30 cellular contexts compared by ENCODE assay signal in genomic region chr3:14223595-14223994, GRCh38. TPM values are rescaled to one million over a fixed set of nuclear protein-coding genes. Genes with fewer than 3 reads are reported as not detected.
DNase-seq lines count a peak whose midpoint lies in the region; ATAC-seq, FAIRE-seq and TF ChIP-seq lines count a peak whose summit lies in the region.
"Had no signal": no experiment of that assay in that cellular context is flagged by ENCODE, and none has a peak within 500 bp of the region (broad histone marks: within the 10 kb centered on the region; RNA-seq: fewer than 3 reads in every experiment).

No MANE protein-coding gene starts in this region.

- H4K8ac ChIP-seq in trophoblast cell (ENCODE audit: low read depth, low read length): peak overlapping the region; percentile 96

- no peak overlapping the region for H3K4me3 ChIP-seq in bronchial epithelial cell (ENCODE audit: low read depth, low read length)
- no peak overlapping the region for H3K4me3 ChIP-seq in trophoblast cell (ENCODE audit: low read depth, low read length)
- H3K4me3 ChIP-seq in ovary: no peak overlapping the region
- H3K4me3 ChIP-seq: BLaER1 treated with 17β-estradiol and CSF1 and Interleukin-3, amounts not matched to agents 10 nM and 100 nM; cardiac muscle cell; coronary artery; esophagus muscularis mucosa; heart right ventricle; MG63; neural progenitor cell; prostate gland; stomach had no signal

- H3K36me3 ChIP-seq in bronchial epithelial cell (ENCODE audit: control insufficient read depth, insufficient read depth, low read length): no peaks in the 10 kb centered on the region
- no peaks in the 10 kb centered on the region for H3K36me3 ChIP-seq in trophoblast cell (ENCODE audit: control insufficient read depth in 1 of 2, insufficient read depth in 2 of 2, low read length in 2 of 2)
- no peaks in the 10 kb centered on the region for H3K36me3 ChIP-seq in ovary
- H3K36me3 ChIP-seq: BLaER1 treated with 17β-estradiol and CSF1 and Interleukin-3, amounts not matched to agents 10 nM and 100 nM; cardiac muscle cell; esophagus muscularis mucosa; heart right ventricle; MG63; neural progenitor cell; prostate gland; stomach had no signal

- H3K4me2 ChIP-seq in trophoblast cell (ENCODE audit: low read length): no peak overlapping the region
- H3K4me2 ChIP-seq: neural progenitor cell had no signal

- H3K23ac ChIP-seq in trophoblast cell (ENCODE audit: low read length): no peak overlapping the region

- ATAC-seq in HG03469 (IDR thresholded peaks at IDR 0.05; ENCODE audit: unreplicated experiment): peak; percentile 46
- ATAC-seq: activated T-helper 17 cell treated with anti-CD3 and anti-CD28 coated beads, Interleukin-2, amount 50 U/mL, for 72 hours; effector memory CD8-positive, alpha-beta T cell; foreskin keratinocyte had no signal

- peaks cover 11% of the 10 kb centered on the region for H3K79me2 ChIP-seq in trophoblast cell (ENCODE audit: control insufficient read depth, insufficient read depth, low read length, poor library complexity)

- H2AK5ac ChIP-seq in trophoblast cell (ENCODE audit: low read length): peak overlapping the region; percentile 97

- H2AFZ ChIP-seq in trophoblast cell (ENCODE audit: insufficient read depth, low read length, poor library complexity): peak overlapping the region; percentile 30
- H2AFZ ChIP-seq: neural progenitor cell had no signal

- H3K27ac ChIP-seq in trophoblast cell (ENCODE audit: low read depth, low read length) (peak overlapping the region; percentile 99), ovary (no peak overlapping the region)
- H3K27ac ChIP-seq: BLaER1 treated with 17β-estradiol and CSF1 and Interleukin-3, amounts not matched to agents 10 nM and 100 nM; cardiac muscle cell; coronary artery; esophagus muscularis mucosa; foreskin keratinocyte; heart right ventricle; neural progenitor cell; prostate gland; stomach had no signal

- H3K4ac ChIP-seq in trophoblast cell (ENCODE audit: low read depth, low read length): peak overlapping the region; percentile 91

- H3K27me3 ChIP-seq in bronchial epithelial cell (ENCODE audit: control insufficient read depth, insufficient read depth, low read length): no peaks in the 10 kb centered on the region
- H3K27me3 ChIP-seq in trophoblast cell (ENCODE audit: insufficient read depth, low read length): no peaks in the 10 kb centered on the region
- H3K27me3 ChIP-seq in ovary: no peaks in the 10 kb centered on the region
- H3K27me3 ChIP-seq: BLaER1 treated with 17β-estradiol and CSF1 and Interleukin-3, amounts not matched to agents 10 nM and 100 nM; cardiac muscle cell; foreskin keratinocyte; MG63; neural progenitor cell had no signal

- DNase-seq in GM18507 (ENCODE audit: extremely low spot score, insufficient read length, low read depth) (no peak), bronchial epithelial cell (ENCODE audit: low read depth) (peak; percentile 58), trophoblast cell (peak in 1 of 2 donors; percentile 72), ovary (no peak), A172 (ENCODE audit: low spot score) (no peak)
- DNase-seq in activated naive CD4-positive, alpha-beta T cell treated with anti-CD3 and anti-CD28 coated beads, Interleukin-2, amount 50 U/mL, for 16 hours: no peak
- DNase-seq: activated CD4-positive, alpha-beta memory T cell treated with anti-CD3 and anti-CD28 coated beads, Interleukin-2, amount 10 ng/mL, durations not matched to agents 7 days and 5 days; activated CD4-positive, alpha-beta T cell treated with anti-CD3 and anti-CD28 coated beads for 1 hour; activated CD8-positive, alpha-beta memory T cell treated with anti-CD3 and anti-CD28 coated beads, Interleukin-2, amount 50 U/mL, for 48 hours; COR-L47; DND-41; effector memory CD8-positive, alpha-beta T cell; foreskin keratinocyte; heart right ventricle; mesendoderm; MG63; NCI-H2081 treated with DMSO at 0.1 percent for 48 hours; NCI-H774; stomach; T-helper 2 cell had no signal

- H3K14ac ChIP-seq in trophoblast cell (ENCODE audit: low read length): peak overlapping the region; percentile 95

- intact Hi-C loops in ovary (cut with DNase I): no loop called here

- TF ChIP-seq CTCF in bronchial epithelial cell (IDR thresholded peaks at IDR 0.05; ENCODE audit: insufficient read depth, low read length, severe bottlenecking) (no peak), ovary (IDR thresholded peaks at IDR 0.05) (no peak)

- FAIRE-seq in GM18507 (lab: Jason Lieb, UNC) (peak; percentile 56), bronchial epithelial cell (lab: Jason Lieb, UNC) (no peak)
- FAIRE-seq: GM12891, H1 had no signal

- TF ChIP-seq POLR2A in ovary (IDR thresholded peaks at IDR 0.05): no peak

- no CpG with 5 or more reads among the region's 1 CpG for WGBS in trophoblast cell (ENCODE audit: extremely low coverage, insufficient coverage, insufficient read length)
- WGBS in ovary, 3 donors: 69 to 90% (median 88%) methylated on average over 1 of the region's 1 CpG

- TF ChIP-seq EP300 in ovary (IDR thresholded peaks at IDR 0.05): no peak

- H2BK12ac ChIP-seq in trophoblast cell (ENCODE audit: low read length): peak overlapping the region; percentile 99

- peak overlapping the region; percentile 97 for H3K18ac ChIP-seq in trophoblast cell (ENCODE audit: low read length)

- peaks cover 45% of the 10 kb centered on the region for H3K79me1 ChIP-seq in trophoblast cell (ENCODE audit: low read length)

- H3K9ac ChIP-seq in trophoblast cell (ENCODE audit: low read length): no peak overlapping the region
- H3K9ac ChIP-seq: BLaER1 treated with 17β-estradiol and CSF1 and Interleukin-3, amounts not matched to agents 10 nM and 100 nM; neural progenitor cell had no signal

- peak overlapping the region; percentile 97 for H2BK120ac ChIP-seq in trophoblast cell (ENCODE audit: insufficient read depth, low read length, poor library complexity)

- peaks cover 20 to 37% of the 10 kb centered on the region in 2 experiments for H3K4me1 ChIP-seq in trophoblast cell (ENCODE audit: control insufficient read depth in 1 of 2, insufficient read depth in 2 of 2, low read length in 2 of 2)
- peaks cover 20% of the 10 kb centered on the region for H3K4me1 ChIP-seq in ovary (ENCODE audit: insufficient read depth)
- H3K4me1 ChIP-seq: esophagus muscularis mucosa, prostate gland had no signal

- H2BK5ac ChIP-seq in trophoblast cell (ENCODE audit: low read depth, low read length, poor library complexity): peak overlapping the region; percentile 98

- H3K9me3 ChIP-seq in trophoblast cell (ENCODE audit: insufficient read depth, low read depth, low read length) (no peaks in the 10 kb centered on the region), ovary (peaks cover 0 to 3% of the 10 kb centered on the region in 2 donors)
- H3K9me3 ChIP-seq: prostate gland had no signal

- peak overlapping the region; percentile 87 for H4K12ac ChIP-seq in trophoblast cell (ENCODE audit: low read depth, low read length)

- H4K91ac ChIP-seq in trophoblast cell (ENCODE audit: low read depth, low read length): peak overlapping the region; percentile 99

RNA-seq across cellular contexts. Expression of gene LSM3, which starts 45.0 kb away (rescaled TPM):
- total RNA-seq in bronchial epithelial cell: 5.5 and 6.6 TPM in 2 replicates
- 30.7 and 31.4 TPM in 2 replicates for polyA plus RNA-seq in trophoblast cell (2013)
- total RNA-seq in ovary: 10 to 100 TPM in 3 of 7 donors, 1 to 10 TPM in 4; 7.9 to 12.0 (median 9.7) TPM
- 10 to 100 TPM; 11.2 to 18.6 TPM for polyA plus RNA-seq in ovary
- total RNA-seq in A172 (2014; rRNA removed; shearing (Covaris generic)): 45.3 and 49.4 TPM in 2 replicates

RNA-seq across cellular contexts. Expression of gene XPC, which starts 45.2 kb away (rescaled TPM):
- total RNA-seq in bronchial epithelial cell (25.3 and 33.4 TPM in 2 replicates), ovary (10 to 100 TPM; 38.7 to 50.8 (median 40.6) TPM)
- 26.3 and 26.6 TPM in 2 replicates for polyA plus RNA-seq in trophoblast cell (2013)
- polyA plus RNA-seq in ovary: 10 to 100 TPM; 36.2 to 63.1 TPM
- 28.4 and 32.2 TPM in 2 replicates for total RNA-seq in A172 (2014; rRNA removed; shearing (Covaris generic))
